18 cellular contexts compared by ENCODE assay signal in genomic region chr11:120819003-120819402, GRCh38.
"Had no signal": no experiment of that assay in that cellular context is flagged by ENCODE, and none has a peak within 500 bp of the region (broad histone marks: within the 10 kb centered on the region; RNA-seq: fewer than 3 reads in every experiment).

No MANE protein-coding gene starts in this region.

- H3K4me2 ChIP-seq: hepatocyte had no signal

- H3K4me1 ChIP-seq: colonic mucosa, parathyroid adenoma, uterus had no signal

- H3K27me3 ChIP-seq: colonic mucosa, hepatocyte, uterus had no signal

- H3K27ac ChIP-seq: colonic mucosa, hepatocyte, neutrophil, parathyroid adenoma, tibial artery, uterus had no signal

- H3K9me3 ChIP-seq: colonic mucosa, neutrophil, tibial artery, uterus had no signal

- H3K36me3 ChIP-seq: colonic mucosa, neutrophil, tibial artery, uterus had no signal

- H2AFZ ChIP-seq: hepatocyte, parathyroid adenoma had no signal

- H3K79me2 ChIP-seq: hepatocyte, parathyroid adenoma had no signal

- FAIRE-seq: endometrium, keratinocyte had no signal

- H3K9ac ChIP-seq: parathyroid adenoma had no signal

- DNase-seq: activated CD4-positive, alpha-beta T cell treated with anti-CD3 and anti-CD28 coated beads for 36 hours; activated CD8-positive, alpha-beta T cell treated with anti-CD3 and anti-CD28 coated beads for 36 hours; activated effector memory CD4-positive, alpha-beta T cell treated with anti-CD3 and anti-CD28 coated beads, Interleukin-2, amount 50 U/mL, for 16 hours; activated T-cell treated with anti-CD3 and anti-CD28 coated beads, Interleukin-2, amount 50 U/mL, for 4 hours; amniotic stem cell; central memory CD4-positive, alpha-beta T cell; colonic mucosa; naive thymus-derived CD4-positive, alpha-beta T cell; stimulated activated CD4-positive, alpha-beta T cell treated with anti-CD3 and anti-CD28 coated beads, Interleukin-15, amount 100 ng/mL, for 24 hours; stimulated activated CD4-positive, alpha-beta T cell treated with anti-CD3 and anti-CD28 coated beads, Interleukin-4, amount 100 ng/mL, for 1 hour; stimulated activated naive CD4-positive, alpha-beta T cell; tibial artery; uterus had no signal

- H3K4me3 ChIP-seq: colonic mucosa, hepatocyte, tibial artery, uterus had no signal
